In the genomic region with DNA sequence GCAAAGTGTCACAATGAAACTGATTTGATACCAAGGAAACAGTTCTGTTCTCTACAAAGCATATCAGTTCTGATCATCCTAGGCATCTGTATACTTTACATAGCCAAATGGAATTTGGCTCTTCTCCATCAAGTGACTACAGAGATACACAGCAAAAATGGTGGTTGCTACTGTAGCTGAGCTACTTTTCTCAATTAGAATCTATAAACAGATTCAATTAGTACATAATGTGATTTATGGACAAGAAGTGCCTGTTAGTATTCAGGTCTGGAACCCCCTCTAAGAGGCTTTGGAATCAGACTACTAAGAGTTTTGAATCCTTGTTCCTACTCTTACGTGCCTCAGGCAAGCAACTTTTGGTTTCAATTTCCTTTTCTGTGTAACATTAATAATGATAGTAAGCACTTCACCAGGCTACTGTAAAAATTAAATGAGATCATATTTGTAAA, we compare ENCODE assay signal across 8 cellular contexts. TPM values are rescaled to one million over a fixed set of nuclear protein-coding genes. Genes with fewer than 3 reads are reported as not detected.
DNase-seq lines count a peak whose midpoint lies in the region; ATAC-seq and TF ChIP-seq lines count a peak whose summit lies in the region.

No MANE protein-coding gene starts in this region.

- H3K36me3 Mint-ChIP-seq in T-helper 17 cell (ENCODE audit: low read depth): peaks cover 6% of the 10 kb centered on the region

- H3K9me3 ChIP-seq in T-helper 17 cell (ENCODE audit: control insufficient read depth, low read length, poor library complexity, severe bottlenecking) (no peaks in the 10 kb centered on the region), mammary epithelial cell (replicated peaks; ENCODE audit: insufficient read depth, low read length) (no peaks in the 10 kb centered on the region)

- H2AFZ ChIP-seq in mammary epithelial cell (ENCODE audit: low read depth, low read length): no peak overlapping the region

- no peak overlapping the region for H3K4me3 ChIP-seq in mammary epithelial cell (replicated peaks in 1 of 3; ENCODE audit: insufficient read depth in 1 of 3, low read depth in 2 of 3, low read length in 3 of 3)

- ATAC-seq in activated CD4-positive, CD25-positive, alpha-beta regulatory T cell treated with anti-CD3 and anti-CD28 coated beads, Interleukin-2, amount 50 U/mL, for 24 hours: peak; percentile 56 to 58
- peak; percentile 77 for ATAC-seq in HG02938 (IDR thresholded peaks at IDR 0.05; ENCODE audit: unreplicated experiment)
- peak; percentile 60 for ATAC-seq in T-helper 17 cell

- H3K27ac Mint-ChIP-seq in T-helper 17 cell: peak overlapping the region; percentile 85

- in situ Hi-C loops in mammary epithelial cell (cut with MboI; ENCODE audit: low sequenced_read_pairs in 2 of 2): no loop called here

- H3K27ac ChIP-seq in mammary epithelial cell (ENCODE audit: insufficient read depth, low read depth, low read length): no peak overlapping the region

- TF ChIP-seq CTCF in mammary epithelial cell (conservative IDR thresholded peaks at IDR 0.05 in 1 of 2, IDR thresholded peaks at IDR 0.05 in 1 of 2; ENCODE audit: extremely low read depth in 1 of 2, insufficient read depth in 1 of 2, low read depth in 1 of 2, low read length in 2 of 2): no peak

- H3K4me2 ChIP-seq in mammary epithelial cell (ENCODE audit: insufficient read depth, low read depth, low read length): no peak overlapping the region

- H3K79me2 ChIP-seq in mammary epithelial cell (ENCODE audit: insufficient read depth, low read length): peaks cover 3% of the 10 kb centered on the region

- H3K4me1 ChIP-seq in mammary epithelial cell (ENCODE audit: insufficient read depth, low read length): no peaks in the 10 kb centered on the region

- WGBS in mammary epithelial cell (ENCODE audit: low coverage, missing lambda C conversion rate): 100% methylated on average over 1 of the region's 1 CpG

- peak overlapping the region; percentile 78 for H3K4me3 Mint-ChIP-seq in T-helper 17 cell

- intact Hi-C loops in mammary epithelial cell (cut with micrococcal nuclease): no loop called here

- H3K27me3 ChIP-seq in mammary epithelial cell (ENCODE audit: insufficient read depth, low read length): no peaks in the 10 kb centered on the region

- no peak for DNase-seq in activated CD4-positive, CD25-positive, alpha-beta regulatory T cell (lab: John Stamatoyannopoulos, UW)
- no peak for DNase-seq in T-helper 17 cell
- DNase-seq in kidney tubule cell (ENCODE audit: low spot score): peak; percentile 9
- no peak for DNase-seq in stimulated activated CD4-positive, alpha-beta T cell treated with anti-CD3 and anti-CD28 coated beads, Interleukin-4, amount 100 ng/mL, for 24 hours
- no peak for DNase-seq in stimulated activated CD4-positive, alpha-beta T cell treated with anti-CD3 and anti-CD28 coated beads, Interleukin-1b, Interleukin-23, amount 100 ng/mL, for 48 hours
- DNase-seq in mammary epithelial cell: no peak

- H3K9ac ChIP-seq in mammary epithelial cell (ENCODE audit: insufficient read depth, low read length): no peak overlapping the region

- dilution Hi-C loops in mammary epithelial cell (cut with HindIII; ENCODE audit: low sequenced_read_pairs): no loop called here

- H3K36me3 ChIP-seq in mammary epithelial cell (ENCODE audit: insufficient read depth, low read length): peaks cover 13% of the 10 kb centered on the region

- H4K20me1 ChIP-seq in mammary epithelial cell (ENCODE audit: insufficient read depth, low read length): no peaks in the 10 kb centered on the region

- CTCF ChIA-PET in mammary epithelial cell (lab: Charles Lee; ENCODE audit: low non-redundant PET): no interaction called here

- no TSS peak for BruUV-seq in mammary epithelial cell (replicated peaks; lab: Mats Ljungman, UMichigan)

- H3K4me1 Mint-ChIP-seq in T-helper 17 cell: peaks cover 34% of the 10 kb centered on the region

- H3K27me3 Mint-ChIP-seq in T-helper 17 cell: no peaks in the 10 kb centered on the region

RNA-seq across cellular contexts. Expression of a gene that starts 25.5 kb away (rescaled TPM):
- total RNA-seq in T-helper 17 cell (10 to 100 TPM; 54.9 to 68.1 TPM), mammary epithelial cell (10 to 100 TPM; 35.2 to 38.9 TPM)
- polyA plus RNA-seq in mammary epithelial cell: 9.3 TPM
- polyA minus RNA-seq in mammary epithelial cell: 12.6 TPM
